ENCODE assay signal across 1 cellular context in genomic region chr20:50398064-50398463, GRCh38.
A peak's percentile ranks its signal among the peaks of the same experiment; 100 is the strongest.
TF ChIP-seq lines count a peak whose summit lies in the region.

No MANE protein-coding gene starts in this region.

TF ChIP-seq in HepG2, 621 proteins besides CTCF, POLR2A, EP300 and RAD21 (continued from another document and continues in another):
- TF ChIP-seq ZNF720 (CRISPR knock-in tag; IDR thresholded peaks at IDR 0.05), result no peak
- TF ChIP-seq, protein P1, sequence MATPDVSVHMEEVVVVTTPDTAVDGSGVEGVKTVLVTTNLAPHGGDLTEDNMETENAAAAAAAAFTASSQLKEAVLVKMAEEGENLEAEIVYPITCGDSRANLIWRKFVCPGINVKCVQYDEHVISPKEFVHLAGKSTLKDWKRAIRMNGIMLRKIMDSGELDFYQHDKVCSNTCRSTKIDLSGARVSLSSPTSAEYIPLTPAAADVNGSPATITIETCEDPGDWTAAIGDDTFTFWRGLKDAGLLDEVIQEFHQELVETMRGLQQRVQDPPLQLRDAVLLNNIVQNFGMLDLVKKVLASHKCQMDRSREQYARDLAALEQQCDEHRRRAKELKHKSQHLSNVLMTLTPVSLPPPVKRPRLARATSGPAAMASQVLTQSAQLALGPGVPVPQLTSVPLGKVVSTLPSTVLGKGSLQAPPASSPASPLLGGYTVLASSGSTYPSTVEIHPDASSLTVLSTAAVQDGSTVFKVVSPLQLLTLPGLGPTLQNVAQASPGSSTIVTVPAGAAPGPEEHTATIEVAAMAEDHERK (CRISPR knock-in tag; IDR thresholded peaks at IDR 0.05; ENCODE audit: low read depth), result no peak
- TF ChIP-seq HMGXB4 (CRISPR knock-in tag; IDR thresholded peaks at IDR 0.05; ENCODE audit: borderline replicate concordance in 1 of 2, low read depth in 1 of 2), result no peak
- no peak for TF ChIP-seq SNAI1 (CRISPR knock-in tag; IDR thresholded peaks at IDR 0.05; ENCODE audit: borderline replicate concordance)
- no peak for TF ChIP-seq ZNF20 (CRISPR knock-in tag; IDR thresholded peaks at IDR 0.05)
- no peak for TF ChIP-seq HOXA7 (CRISPR knock-in tag; IDR thresholded peaks at IDR 0.05)
- TF ChIP-seq, protein P2, sequence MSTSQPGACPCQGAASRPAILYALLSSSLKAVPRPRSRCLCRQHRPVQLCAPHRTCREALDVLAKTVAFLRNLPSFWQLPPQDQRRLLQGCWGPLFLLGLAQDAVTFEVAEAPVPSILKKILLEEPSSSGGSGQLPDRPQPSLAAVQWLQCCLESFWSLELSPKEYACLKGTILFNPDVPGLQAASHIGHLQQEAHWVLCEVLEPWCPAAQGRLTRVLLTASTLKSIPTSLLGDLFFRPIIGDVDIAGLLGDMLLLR (CRISPR knock-in tag; IDR thresholded peaks at IDR 0.05), result no peak
- TF ChIP-seq ZBTB3 (CRISPR knock-in tag; IDR thresholded peaks at IDR 0.05; ENCODE audit: borderline replicate concordance, low read depth), result no peak
- TF ChIP-seq HCFC1 (IDR thresholded peaks at IDR 0.05; ENCODE audit: low read depth, low read length), result no peak
- no peak for TF ChIP-seq KDM2A (CRISPR knock-in tag; IDR thresholded peaks at IDR 0.05; ENCODE audit: borderline replicate concordance, low read depth)
- no peak for TF ChIP-seq PHB2 (IDR thresholded peaks at IDR 0.05; ENCODE audit: partially characterized antibody)
- no peak for TF ChIP-seq RXRB (CRISPR knock-in tag; IDR thresholded peaks at IDR 0.05; ENCODE audit: borderline replicate concordance)
- no peak for TF ChIP-seq TBL1XR1 (IDR thresholded peaks at IDR 0.05; ENCODE audit: borderline replicate concordance, low read length, partially characterized antibody)
- no peak for TF ChIP-seq ZNF510 (CRISPR knock-in tag; IDR thresholded peaks at IDR 0.05; ENCODE audit: low read depth)
- TF ChIP-seq NR2F1 (CRISPR knock-in tag; IDR thresholded peaks at IDR 0.05), result no peak
- no peak for TF ChIP-seq ZMYM4 (CRISPR knock-in tag; IDR thresholded peaks at IDR 0.05)
- 0 out of 2 replicates have a peak, but pooled peaks have one; percentile 40 for TF ChIP-seq ZNF30 (CRISPR knock-in tag; IDR thresholded peaks at IDR 0.05)
- TF ChIP-seq KMT2A (CRISPR knock-in tag; IDR thresholded peaks at IDR 0.05), result no peak
- 0 out of 2 replicates have a peak, but pooled peaks have one; percentile 7 for TF ChIP-seq NFKB2 (CRISPR knock-in tag; IDR thresholded peaks at IDR 0.05; ENCODE audit: borderline replicate concordance)
- TF ChIP-seq, protein P3, sequence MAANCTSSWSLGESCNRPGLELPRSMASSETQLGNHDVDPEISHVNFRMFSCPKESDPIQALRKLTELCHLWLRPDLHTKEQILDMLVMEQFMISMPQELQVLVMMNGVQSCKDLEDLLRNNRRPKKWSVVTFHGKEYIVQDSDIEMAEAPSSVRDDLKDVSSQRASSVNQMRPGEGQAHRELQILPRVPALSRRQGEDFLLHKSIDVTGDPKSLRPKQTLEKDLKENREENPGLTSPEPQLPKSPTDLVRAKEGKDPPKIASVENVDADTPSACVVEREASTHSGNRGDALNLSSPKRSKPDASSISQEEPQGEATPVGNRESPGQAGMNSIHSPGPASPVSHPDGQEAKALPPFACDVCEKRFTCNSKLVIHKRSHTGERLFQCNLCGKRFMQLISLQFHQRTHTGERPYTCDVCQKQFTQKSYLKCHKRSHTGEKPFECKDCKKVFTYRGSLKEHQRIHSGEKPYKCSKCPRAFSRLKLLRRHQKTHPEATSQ (CRISPR knock-in tag; IDR thresholded peaks at IDR 0.05; ENCODE audit: borderline replicate concordance), result peak; percentile 3; the same call in 1 of the 2 replicates
- TF ChIP-seq ZC3H4 (CRISPR knock-in tag; IDR thresholded peaks at IDR 0.05; ENCODE audit: borderline replicate concordance), result no peak
- no peak for TF ChIP-seq JUND (CRISPR knock-in tag; IDR thresholded peaks at IDR 0.05)
- no peak for TF ChIP-seq HES4 (CRISPR knock-in tag; IDR thresholded peaks at IDR 0.05; ENCODE audit: borderline replicate concordance)
- no peak for TF ChIP-seq HMGXB3 (CRISPR knock-in tag; IDR thresholded peaks at IDR 0.05; ENCODE audit: borderline replicate concordance)
- TF ChIP-seq GTF2F1 (IDR thresholded peaks at IDR 0.05; ENCODE audit: low read length), result no peak
- no peak for TF ChIP-seq ZNF678 (CRISPR knock-in tag; IDR thresholded peaks at IDR 0.05)
- TF ChIP-seq ZNF816 (CRISPR knock-in tag; IDR thresholded peaks at IDR 0.05; ENCODE audit: borderline replicate concordance), result 0 out of 2 replicates have a peak, but pooled peaks have one; percentile 24
- TF ChIP-seq THYN1 (CRISPR knock-in tag; IDR thresholded peaks at IDR 0.05; ENCODE audit: borderline replicate concordance, low read depth), result 0 out of 2 replicates have a peak, but pooled peaks have one; percentile 1
- TF ChIP-seq, protein P4, sequence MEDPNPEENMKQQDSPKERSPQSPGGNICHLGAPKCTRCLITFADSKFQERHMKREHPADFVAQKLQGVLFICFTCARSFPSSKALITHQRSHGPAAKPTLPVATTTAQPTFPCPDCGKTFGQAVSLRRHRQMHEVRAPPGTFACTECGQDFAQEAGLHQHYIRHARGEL (CRISPR knock-in tag; IDR thresholded peaks at IDR 0.05), result no peak
- TF ChIP-seq XRCC5 (optimal IDR thresholded peaks at IDR 0.05; ENCODE audit: low read length), result no peak
- TF ChIP-seq, protein P5, sequence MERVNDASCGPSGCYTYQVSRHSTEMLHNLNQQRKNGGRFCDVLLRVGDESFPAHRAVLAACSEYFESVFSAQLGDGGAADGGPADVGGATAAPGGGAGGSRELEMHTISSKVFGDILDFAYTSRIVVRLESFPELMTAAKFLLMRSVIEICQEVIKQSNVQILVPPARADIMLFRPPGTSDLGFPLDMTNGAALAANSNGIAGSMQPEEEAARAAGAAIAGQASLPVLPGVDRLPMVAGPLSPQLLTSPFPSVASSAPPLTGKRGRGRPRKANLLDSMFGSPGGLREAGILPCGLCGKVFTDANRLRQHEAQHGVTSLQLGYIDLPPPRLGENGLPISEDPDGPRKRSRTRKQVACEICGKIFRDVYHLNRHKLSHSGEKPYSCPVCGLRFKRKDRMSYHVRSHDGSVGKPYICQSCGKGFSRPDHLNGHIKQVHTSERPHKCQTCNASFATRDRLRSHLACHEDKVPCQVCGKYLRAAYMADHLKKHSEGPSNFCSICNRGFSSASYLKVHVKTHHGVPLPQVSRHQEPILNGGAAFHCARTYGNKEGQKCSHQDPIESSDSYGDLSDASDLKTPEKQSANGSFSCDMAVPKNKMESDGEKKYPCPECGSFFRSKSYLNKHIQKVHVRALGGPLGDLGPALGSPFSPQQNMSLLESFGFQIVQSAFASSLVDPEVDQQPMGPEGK (CRISPR knock-in tag; IDR thresholded peaks at IDR 0.05), result no peak
- no peak for TF ChIP-seq CC2D1A (CRISPR knock-in tag; IDR thresholded peaks at IDR 0.05)
- TF ChIP-seq ZNF891 (CRISPR knock-in tag; IDR thresholded peaks at IDR 0.05), result no peak
- no peak for TF ChIP-seq SATB2 (CRISPR knock-in tag; IDR thresholded peaks at IDR 0.05)
- TF ChIP-seq HDAC2 (CRISPR knock-in tag; IDR thresholded peaks at IDR 0.05), result no peak
- no peak for TF ChIP-seq HNF4A (CRISPR knock-in tag; IDR thresholded peaks at IDR 0.05)
- no peak for TF ChIP-seq ZNF629 (CRISPR knock-in tag; conservative IDR thresholded peaks at IDR 0.05)
- TF ChIP-seq ZSCAN9 (CRISPR knock-in tag; IDR thresholded peaks at IDR 0.05; ENCODE audit: borderline replicate concordance), result no peak
- no peak for TF ChIP-seq ATF2 (CRISPR knock-in tag; IDR thresholded peaks at IDR 0.05)
- TF ChIP-seq MIER3 (CRISPR knock-in tag; IDR thresholded peaks at IDR 0.05; ENCODE audit: borderline replicate concordance), result no peak
- no peak for TF ChIP-seq STAG1 (CRISPR knock-in tag; IDR thresholded peaks at IDR 0.05)
- no peak for TF ChIP-seq NFATC3 (CRISPR knock-in tag; IDR thresholded peaks at IDR 0.05)
- TF ChIP-seq MTF2 (CRISPR knock-in tag; IDR thresholded peaks at IDR 0.05; ENCODE audit: borderline replicate concordance), result no peak
- peak; percentile 61; the same call in 1 of the 2 replicates for TF ChIP-seq ZBTB38 (CRISPR knock-in tag; IDR thresholded peaks at IDR 0.05)
- TF ChIP-seq MEIS1 (CRISPR knock-in tag; IDR thresholded peaks at IDR 0.05; ENCODE audit: borderline replicate concordance), result no peak
- TF ChIP-seq HOXA9 (CRISPR knock-in tag; IDR thresholded peaks at IDR 0.05; ENCODE audit: borderline replicate concordance), result no peak
- no peak for TF ChIP-seq IKZF4 (CRISPR knock-in tag; IDR thresholded peaks at IDR 0.05; ENCODE audit: borderline replicate concordance, low read depth, not compliant biosample characterization)
- no peak for TF ChIP-seq SRSF4 (IDR thresholded peaks at IDR 0.05; ENCODE audit: low read depth, low read length, poor library complexity, severe bottlenecking)
- no peak for TF ChIP-seq KMT2B (CRISPR knock-in tag; IDR thresholded peaks at IDR 0.05)
- TF ChIP-seq CCAR2 (optimal IDR thresholded peaks at IDR 0.05; ENCODE audit: low read depth, low read length), result no peak
- no peak for TF ChIP-seq SP1 (IDR thresholded peaks at IDR 0.05)
- no peak for TF ChIP-seq SP1 (CRISPR knock-in tag; IDR thresholded peaks at IDR 0.05)
- no peak for TF ChIP-seq NFRKB (IDR thresholded peaks at IDR 0.05)
- no peak for TF ChIP-seq ZNF547 (CRISPR knock-in tag; IDR thresholded peaks at IDR 0.05)
- TF ChIP-seq FOXO4 (CRISPR knock-in tag; conservative IDR thresholded peaks at IDR 0.05), result 0 out of 2 replicates have a peak, but pooled peaks have one; percentile 25
- no peak for TF ChIP-seq NR3C1 (CRISPR knock-in tag; IDR thresholded peaks at IDR 0.05)
- no peak for TF ChIP-seq POLR2AphosphoS2 (IDR thresholded peaks at IDR 0.05; ENCODE audit: low read depth, low read length)
- no peak for TF ChIP-seq SNRNP70 (IDR thresholded peaks at IDR 0.05; ENCODE audit: low read depth, low read length)
